ENCODE assay signal across 9 cellular contexts in the genomic region with DNA sequence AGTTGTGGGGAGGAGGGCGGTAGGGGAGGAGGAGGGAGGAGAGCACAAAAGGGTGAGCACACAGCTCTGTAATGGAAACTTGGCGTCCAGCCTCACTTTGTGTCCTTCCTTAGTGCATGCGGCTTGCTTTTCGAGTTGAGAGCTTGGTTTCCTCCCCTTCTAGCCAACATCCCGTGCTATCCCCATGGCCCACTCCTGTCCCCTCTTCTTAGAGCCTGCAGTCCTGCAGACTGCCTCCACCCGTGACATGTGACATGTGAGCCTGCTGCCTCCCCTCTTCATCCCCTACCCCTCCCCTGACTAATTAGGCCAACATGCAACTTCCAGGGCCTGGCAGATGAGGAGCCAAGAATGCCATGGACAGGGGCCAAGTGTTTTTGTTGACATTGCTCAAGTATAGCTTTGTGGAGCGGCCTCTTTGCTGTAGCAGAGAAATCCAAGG.
DNase-seq lines count a peak whose midpoint lies in the region; ATAC-seq and TF ChIP-seq lines count a peak whose summit lies in the region.
"Had no signal": no experiment of that assay in that cellular context is flagged by ENCODE, and none has a peak within 500 bp of the region (broad histone marks: within the 10 kb centered on the region; RNA-seq: fewer than 3 reads in every experiment).

No MANE protein-coding gene starts in this region.

- no peak overlapping the region for H3K27ac Mint-ChIP-seq in activated naive CD4-positive, alpha-beta T cell treated with anti-CD3 and anti-CD28 coated beads, Interleukin-2, amount 50 U/mL, for 72 hours

- no peak for TF ChIP-seq CTCF in cardiac fibroblast (IDR thresholded peaks at IDR 0.05; ENCODE audit: low read depth, low read length)
- TF ChIP-seq CTCF in left lung (IDR thresholded peaks at IDR 0.05), result no peak
- TF ChIP-seq CTCF in suprapubic skin (IDR thresholded peaks at IDR 0.05), result no peak

- H3K27ac ChIP-seq in left lung, result peak overlapping the region; percentile 23 to 26
- peak overlapping the region; percentile 77 for H3K27ac ChIP-seq in suprapubic skin

- no peaks in the 10 kb centered on the region for H3K9me3 Mint-ChIP-seq in activated naive CD4-positive, alpha-beta T cell treated with anti-CD3 and anti-CD28 coated beads, Interleukin-2, amount 50 U/mL, for 72 hours

- peak; percentile 89 for ATAC-seq in left lung
- no peak for ATAC-seq in HG02759 (IDR thresholded peaks at IDR 0.05; ENCODE audit: unreplicated experiment)
- no peak for ATAC-seq in activated naive CD4-positive, alpha-beta T cell treated with anti-CD3 and anti-CD28 coated beads, Interleukin-2, amount 50 U/mL, for 72 hours
- no peak for ATAC-seq in HG02610 (IDR thresholded peaks at IDR 0.05; ENCODE audit: unreplicated experiment)
- ATAC-seq in HG02973 (IDR thresholded peaks at IDR 0.05; ENCODE audit: unreplicated experiment), result no peak

- no peaks in the 10 kb centered on the region for H3K27me3 ChIP-seq in left lung
- no peaks in the 10 kb centered on the region for H3K27me3 ChIP-seq in suprapubic skin

- no peaks in the 10 kb centered on the region for H3K36me3 Mint-ChIP-seq in activated naive CD4-positive, alpha-beta T cell treated with anti-CD3 and anti-CD28 coated beads, Interleukin-2, amount 50 U/mL, for 72 hours

- DNase-seq in NCI-H1694 (lab: John Stamatoyannopoulos, UW) (peak; percentile 69), cardiac fibroblast (ENCODE audit: low read depth in 2 of 2) (peak; percentile 57 to 83), left lung (peak in 1 of 2 donors; percentile 78), suprapubic skin (ENCODE audit: low spot score in 2 of 2) (peak; percentile 86 to 90)
- no peak for DNase-seq in activated naive CD4-positive, alpha-beta T cell treated with anti-CD3 and anti-CD28 coated beads, Interleukin-2, amount 50 U/mL, for 72 hours (ENCODE audit: low spot score in 2 of 2)
- DNase-seq: T-helper 1 cell had no signal

- no peaks in the 10 kb centered on the region for H3K36me3 ChIP-seq in left lung
- no peaks in the 10 kb centered on the region for H3K36me3 ChIP-seq in suprapubic skin

- no peak overlapping the region for H3K4me3 ChIP-seq in cardiac fibroblast (replicated peaks in 1 of 2; ENCODE audit: low read depth in 2 of 2, low read length in 2 of 2)
- H3K4me3 ChIP-seq in left lung, result no peak overlapping the region
- H3K4me3 ChIP-seq in suprapubic skin, result no peak overlapping the region

- no peak for TF ChIP-seq EP300 in suprapubic skin (IDR thresholded peaks at IDR 0.05)

- WGBS in suprapubic skin, result 16% methylated on average over 7 of the region's 7 CpGs

- H3K9me3 ChIP-seq in left lung, result no peaks in the 10 kb centered on the region
- H3K9me3 ChIP-seq in suprapubic skin, result no peaks in the 10 kb centered on the region

- TF ChIP-seq POLR2A in suprapubic skin (IDR thresholded peaks at IDR 0.05), result no peak

- peaks cover 13 to 15% of the 10 kb centered on the region in 2 donors for H3K4me1 ChIP-seq in left lung
- H3K4me1 ChIP-seq in suprapubic skin, result peaks cover 33% of the 10 kb centered on the region

- intact Hi-C loops in left lung (cut with DNase I), result no loop called here

Comparison
In these comparisons a context has a peak if more than half of its experiments do, and no peak if none do; other contexts are left out.
1. DNase-seq: peak in NCI-H1694 (single experiment), cardiac fibroblast (2 of 2) and suprapubic skin (2 of 2); none in activated naive CD4-positive, alpha-beta T cell treated with anti-CD3 and anti-CD28 coated beads, Interleukin-2, amount 50 U/mL, for 72 hours (0 of 2).